Comparison of ENCODE assay signal across 20 cellular contexts in the genomic region with DNA sequence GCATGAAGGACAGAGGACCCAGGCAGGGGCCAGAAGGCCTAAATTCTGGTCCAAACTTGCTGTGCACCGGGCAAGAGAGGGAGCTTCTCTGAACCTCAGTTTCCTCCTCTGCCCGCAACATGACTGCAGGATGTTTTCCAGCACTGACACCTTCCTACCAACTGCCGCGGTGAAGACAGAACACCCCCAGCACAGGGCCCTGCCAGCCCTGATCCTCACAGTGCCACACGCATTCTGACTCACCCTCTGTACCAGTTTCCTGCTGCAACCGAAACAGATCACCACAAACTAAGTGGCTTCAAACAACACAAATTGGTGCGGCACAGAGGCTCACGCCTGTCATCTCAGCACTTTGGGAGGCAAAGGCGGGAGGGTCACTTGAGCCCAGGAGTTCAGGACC. TPM values are rescaled to one million over a fixed set of nuclear protein-coding genes. Genes with fewer than 3 reads are reported as not detected.
A peak's percentile ranks its signal among the peaks of the same experiment; 100 is the strongest.
DNase-seq lines count a peak whose midpoint lies in the region; ATAC-seq and TF ChIP-seq lines count a peak whose summit lies in the region.
"Had no signal": no experiment of that assay in that cellular context is flagged by ENCODE, and none has a peak within 500 bp of the region (broad histone marks: within the 10 kb centered on the region; RNA-seq: fewer than 3 reads in every experiment).

No MANE protein-coding gene starts in this region.

- peak; percentile 50 for ATAC-seq in activated naive CD8-positive, alpha-beta T cell treated with anti-CD3 and anti-CD28 coated beads, Interleukin-2, amount 50 U/mL, for 24 hours
- ATAC-seq in Right ventricle myocardium superior (ENCODE audit: poor library complexity) = peak; percentile 29

- TF ChIP-seq CTCF in RWPE1 (conservative IDR thresholded peaks at IDR 0.05; ENCODE audit: low read depth) (no peak), mesothelial cell of epicardium (IDR thresholded peaks at IDR 0.05; ENCODE audit: unreplicated experiment) (no peak)

- POLR2A ChIA-PET in RWPE1 (lab: Yijun Ruan, JAX; ENCODE audit: low non-redundant PET) = no interaction called here

- no peak overlapping the region for H3K4me3 Mint-ChIP-seq in activated naive CD8-positive, alpha-beta T cell treated with anti-CD3 and anti-CD28 coated beads, Interleukin-2, amount 50 U/mL, for 24 hours
- no peak overlapping the region for H3K4me3 Mint-ChIP-seq in activated naive CD8-positive, alpha-beta T cell treated with anti-CD3 and anti-CD28 coated beads for 36 hours
- H3K4me3 Mint-ChIP-seq in stimulated activated naive CD8-positive, alpha-beta T cell treated with anti-CD3 and anti-CD28 coated beads, Interleukin-15, Interleukin-2, amounts not matched to agents 100 ng/mL and 50 ng/mL, for 24 hours = no peak overlapping the region
- H3K4me3 Mint-ChIP-seq in mesothelial cell of epicardium = no peak overlapping the region
- H3K4me3 Mint-ChIP-seq: activated naive CD8-positive, alpha-beta T cell treated with anti-CD3 and anti-CD28 coated beads, Interleukin-2, amount 10 ng/mL, durations not matched to agents 7 days and 5 days; brain; HFFc6; T-helper 1 cell treated with Interleukin-12 subunit alpha and Interleukin-12 subunit beta and Interleukin-4 antibody, amounts not matched to agents 30 μg/mL and 1 μg/mL, for 36 hours had no signal

- CTCF ChIA-PET in RWPE1 (lab: Yijun Ruan, JAX) = no interaction called here

- H3K4me1 Mint-ChIP-seq in activated naive CD8-positive, alpha-beta T cell treated with anti-CD3 and anti-CD28 coated beads, Interleukin-2, amount 50 U/mL, for 24 hours = peaks cover 13% of the 10 kb centered on the region
- peaks cover 2% of the 10 kb centered on the region for H3K4me1 Mint-ChIP-seq in activated naive CD8-positive, alpha-beta T cell treated with anti-CD3 and anti-CD28 coated beads for 36 hours
- peaks cover 14% of the 10 kb centered on the region for H3K4me1 Mint-ChIP-seq in stimulated activated naive CD8-positive, alpha-beta T cell treated with anti-CD3 and anti-CD28 coated beads, Interleukin-15, Interleukin-2, amounts not matched to agents 100 ng/mL and 50 ng/mL, for 24 hours (ENCODE audit: low read depth)
- no peaks in the 10 kb centered on the region for H3K4me1 Mint-ChIP-seq in mesothelial cell of epicardium
- H3K4me1 Mint-ChIP-seq: brain had no signal

- no peak overlapping the region for H3K27ac Mint-ChIP-seq in activated naive CD8-positive, alpha-beta T cell treated with anti-CD3 and anti-CD28 coated beads, Interleukin-2, amount 50 U/mL, for 24 hours
- H3K27ac Mint-ChIP-seq in activated naive CD8-positive, alpha-beta T cell treated with anti-CD3 and anti-CD28 coated beads for 36 hours = no peak overlapping the region
- peak overlapping the region; percentile 52 for H3K27ac Mint-ChIP-seq in stimulated activated naive CD8-positive, alpha-beta T cell treated with anti-CD3 and anti-CD28 coated beads, Interleukin-15, Interleukin-2, amounts not matched to agents 100 ng/mL and 50 ng/mL, for 24 hours
- H3K27ac Mint-ChIP-seq in mesothelial cell of epicardium = no peak overlapping the region
- H3K27ac Mint-ChIP-seq: activated naive CD8-positive, alpha-beta T cell treated with anti-CD3 and anti-CD28 coated beads, Interleukin-2, amount 10 ng/mL, durations not matched to agents 7 days and 5 days; HFFc6; T-helper 1 cell treated with Interleukin-12 subunit alpha and Interleukin-12 subunit beta and Interleukin-4 antibody, amounts not matched to agents 30 μg/mL and 1 μg/mL, for 36 hours had no signal

- no peaks in the 10 kb centered on the region for H3K27me3 Mint-ChIP-seq in activated naive CD8-positive, alpha-beta T cell treated with anti-CD3 and anti-CD28 coated beads, Interleukin-2, amount 50 U/mL, for 24 hours
- H3K27me3 Mint-ChIP-seq in activated naive CD8-positive, alpha-beta T cell treated with anti-CD3 and anti-CD28 coated beads for 36 hours = no peaks in the 10 kb centered on the region
- H3K27me3 Mint-ChIP-seq in stimulated activated naive CD8-positive, alpha-beta T cell treated with anti-CD3 and anti-CD28 coated beads, Interleukin-15, Interleukin-2, amounts not matched to agents 100 ng/mL and 50 ng/mL, for 24 hours = no peaks in the 10 kb centered on the region
- no peaks in the 10 kb centered on the region for H3K27me3 Mint-ChIP-seq in mesothelial cell of epicardium (ENCODE audit: low read depth)
- H3K27me3 Mint-ChIP-seq: activated naive CD8-positive, alpha-beta T cell treated with anti-CD3 and anti-CD28 coated beads, Interleukin-2, amount 10 ng/mL, durations not matched to agents 7 days and 5 days had no signal

- intact Hi-C loops in Right ventricle myocardium superior (cut with DNase I) = loop anchor here (5.0 kb wide), 2 partner anchors 552 to 632 kb away; no protein-coding TSS in a partner anchor

- peaks cover 35% of the 10 kb centered on the region for H3K36me3 Mint-ChIP-seq in activated naive CD8-positive, alpha-beta T cell treated with anti-CD3 and anti-CD28 coated beads, Interleukin-2, amount 50 U/mL, for 24 hours (ENCODE audit: low read depth)
- H3K36me3 Mint-ChIP-seq in activated naive CD8-positive, alpha-beta T cell treated with anti-CD3 and anti-CD28 coated beads for 36 hours = peaks cover 17% of the 10 kb centered on the region
- H3K36me3 Mint-ChIP-seq in stimulated activated naive CD8-positive, alpha-beta T cell treated with anti-CD3 and anti-CD28 coated beads, Interleukin-15, Interleukin-2, amounts not matched to agents 100 ng/mL and 50 ng/mL, for 24 hours (ENCODE audit: low read depth) = peaks cover 60% of the 10 kb centered on the region
- H3K36me3 Mint-ChIP-seq in mesothelial cell of epicardium = peaks cover 45% of the 10 kb centered on the region

- peak overlapping the region; percentile 18 for H3K27ac ChIP-seq in RWPE1
- H3K27ac ChIP-seq: coronary artery, tibial artery, WERI-Rb-1 had no signal

- no peaks in the 10 kb centered on the region for H3K9me3 Mint-ChIP-seq in activated naive CD8-positive, alpha-beta T cell treated with anti-CD3 and anti-CD28 coated beads, Interleukin-2, amount 50 U/mL, for 24 hours
- H3K9me3 Mint-ChIP-seq in activated naive CD8-positive, alpha-beta T cell treated with anti-CD3 and anti-CD28 coated beads for 36 hours = no peaks in the 10 kb centered on the region
- H3K9me3 Mint-ChIP-seq in stimulated activated naive CD8-positive, alpha-beta T cell treated with anti-CD3 and anti-CD28 coated beads, Interleukin-15, Interleukin-2, amounts not matched to agents 100 ng/mL and 50 ng/mL, for 24 hours = no peaks in the 10 kb centered on the region
- no peaks in the 10 kb centered on the region for H3K9me3 Mint-ChIP-seq in mesothelial cell of epicardium
- H3K9me3 Mint-ChIP-seq: activated naive CD8-positive, alpha-beta T cell treated with anti-CD3 and anti-CD28 coated beads, Interleukin-2, amount 10 ng/mL, durations not matched to agents 7 days and 5 days; HFFc6; T-helper 1 cell treated with Interleukin-12 subunit alpha and Interleukin-12 subunit beta and Interleukin-4 antibody, amounts not matched to agents 30 μg/mL and 1 μg/mL, for 36 hours had no signal

- no peak for DNase-seq in activated naive CD8-positive, alpha-beta T cell treated with anti-CD3 and anti-CD28 coated beads, Interleukin-2, amount 50 U/mL, for 24 hours
- DNase-seq in activated naive CD8-positive, alpha-beta T cell treated with anti-CD3 and anti-CD28 coated beads for 36 hours = no peak
- DNase-seq in RWPE1 (ENCODE audit: low spot score) = no peak
- DNase-seq in Right ventricle myocardium superior = peak; percentile 14
- DNase-seq in midbrain (lab: John Stamatoyannopoulos, UW) = no peak
- no peak for DNase-seq in mesothelial cell of epicardium (ENCODE audit: low spot score in 2 of 2, unreplicated experiment in 2 of 2)
- DNase-seq in OCI-M2 (lab: John Stamatoyannopoulos, UW; ENCODE audit: unreplicated experiment) = no peak
- DNase-seq: activated naive CD8-positive, alpha-beta T cell treated with anti-CD3 and anti-CD28 coated beads, Interleukin-2, amount 10 ng/mL, durations not matched to agents 7 days and 5 days; glutamatergic neuron; HFFc6; NCI-H1105 treated with DMSO at 0.1 percent for 48 hours; NCI-H69; SIG-M5; stimulated activated CD4-positive, alpha-beta T cell treated with anti-CD3 and anti-CD28 coated beads, Interleukin-12 subunit alpha, Interleukin-12 subunit beta, amount 100 ng/mL, for 4 hours; tibial artery; WERI-Rb-1 had no signal

RNA-seq across cellular contexts. Expression of a gene that starts 18.1 kb away (rescaled TPM):
- total RNA-seq in activated naive CD8-positive, alpha-beta T cell treated with anti-CD3 and anti-CD28 coated beads for 36 hours = 10 to 100 TPM; 36.5 to 37.8 TPM
- total RNA-seq in Right ventricle myocardium superior = 17.9 TPM
- 39.0 to 45.0 TPM (median 41.2 TPM) in 3 replicates for total RNA-seq in mesothelial cell of epicardium

RNA-seq across cellular contexts. Expression of a gene that starts 27.4 kb away (rescaled TPM):
- total RNA-seq in activated naive CD8-positive, alpha-beta T cell treated with anti-CD3 and anti-CD28 coated beads for 36 hours = 10 to 100 TPM; 48.4 to 52.9 TPM
- total RNA-seq in Right ventricle myocardium superior = 20.0 TPM
- 25.2 to 26.1 TPM (median 25.3 TPM) in 3 replicates for total RNA-seq in mesothelial cell of epicardium

RNA-seq across cellular contexts. Expression of a gene that starts 27.4 kb away (rescaled TPM):
- total RNA-seq in activated naive CD8-positive, alpha-beta T cell treated with anti-CD3 and anti-CD28 coated beads for 36 hours = 10 to 100 TPM; 93.5 to 97.0 TPM
- total RNA-seq in Right ventricle myocardium superior = 10.6 TPM
- 16.1 to 19.2 TPM (median 17.3 TPM) in 3 replicates for total RNA-seq in mesothelial cell of epicardium
